In the genomic region with DNA sequence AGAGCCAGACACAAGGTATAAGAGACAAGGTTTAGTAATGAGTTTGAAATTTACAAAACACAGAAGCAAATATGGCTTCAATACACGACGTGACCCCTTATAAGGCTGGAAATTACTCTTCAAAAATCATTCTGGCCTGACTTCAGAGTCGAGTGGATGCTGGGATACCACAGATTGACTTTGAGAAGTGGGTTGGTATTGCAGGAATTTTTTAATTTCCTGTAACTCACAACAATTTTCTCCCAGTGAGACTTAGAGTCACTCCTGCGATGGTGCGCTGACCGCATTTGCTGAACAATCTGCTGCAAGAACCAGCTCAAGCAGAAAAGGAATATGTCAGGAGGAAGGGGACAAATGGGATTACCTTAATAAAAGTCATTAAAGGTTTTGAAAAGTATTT, we compare ENCODE assay signal across 18 cellular contexts.
DNase-seq lines count a peak whose midpoint lies in the region; FAIRE-seq and TF ChIP-seq lines count a peak whose summit lies in the region.
"Had no signal": no experiment of that assay in that cellular context is flagged by ENCODE, and none has a peak within 500 bp of the region (broad histone marks: within the 10 kb centered on the region; RNA-seq: fewer than 3 reads in every experiment).

No MANE protein-coding gene starts in this region.

- in situ Hi-C loops in astrocyte of the spinal cord (cut with HindIII; ENCODE audit: low sequenced_read_pairs), result no loop called here

- no peak for FAIRE-seq in GM12891 (lab: Jason Lieb, UNC)
- FAIRE-seq: HTR-8/SVneo had no signal

- DNase-seq in Daoy (ENCODE audit: low read depth) (peak; percentile 30), astrocyte of the spinal cord (ENCODE audit: low read depth, low spot score) (peak; percentile 26), kidney glomerular epithelial cell (lab: John Stamatoyannopoulos, UW) (peak; percentile 16), renal cortical epithelial cell (ENCODE audit: low read depth) (peak; percentile 33), GM12891 (ENCODE audit: insufficient read length, low spot score) (no peak), NCI-H774 (lab: John Stamatoyannopoulos, UW) (no peak)
- DNase-seq in activated T-cell treated with anti-CD3 and anti-CD28 coated beads, Interleukin-2, amount 50 U/mL, for 48 hours, result no peak
- DNase-seq: BE2C; C1 segment of cervical spinal cord; CD4-positive, CD25-positive, alpha-beta regulatory T cell; CD8-positive, alpha-beta memory T cell; COR-L47; GDM1; GOT3; H7; HFFc6; IMR-90 had no signal

- H3K4me3 ChIP-seq in astrocyte of the spinal cord (ENCODE audit: low read depth, low read length), result no peak overlapping the region

- no peak for TF ChIP-seq POLR2A in GM12891 (IDR thresholded peaks at IDR 0.05; ENCODE audit: low read depth, low read length)

- TF ChIP-seq CTCF in astrocyte of the spinal cord (IDR thresholded peaks at IDR 0.05; ENCODE audit: low read depth, low read length), result no peak

TF ChIP-seq in GM12891, 5 proteins besides CTCF, POLR2A, EP300 and RAD21:
- TF ChIP-seq PAX5 (IDR thresholded peaks at IDR 0.05; ENCODE audit: insufficient read depth, low read length, severe bottlenecking), result no peak
- TF ChIP-seq SPI1 (IDR thresholded peaks at IDR 0.05; ENCODE audit: low read depth, low read length), result no peak
- TF ChIP-seq POU2F2 (IDR thresholded peaks at IDR 0.05; ENCODE audit: low read depth, low read length), result no peak
- no peak for TF ChIP-seq TAF1 (IDR thresholded peaks at IDR 0.05; ENCODE audit: low read depth, low read length)
- no peak for TF ChIP-seq POLR2AphosphoS5 (IDR thresholded peaks at IDR 0.05; ENCODE audit: low read depth, low read length)

Comparison
In these comparisons a context has a peak if more than half of its experiments do, and no peak if none do; other contexts are left out.
1. DNase-seq: peak in Daoy (single experiment), astrocyte of the spinal cord (single experiment), kidney glomerular epithelial cell (single experiment) and renal cortical epithelial cell (single experiment); none in GM12891 (single experiment), activated T-cell treated with anti-CD3 and anti-CD28 coated beads, Interleukin-2, amount 50 U/mL, for 48 hours (0 of 2) and NCI-H774 (single experiment).